In the genomic region with DNA sequence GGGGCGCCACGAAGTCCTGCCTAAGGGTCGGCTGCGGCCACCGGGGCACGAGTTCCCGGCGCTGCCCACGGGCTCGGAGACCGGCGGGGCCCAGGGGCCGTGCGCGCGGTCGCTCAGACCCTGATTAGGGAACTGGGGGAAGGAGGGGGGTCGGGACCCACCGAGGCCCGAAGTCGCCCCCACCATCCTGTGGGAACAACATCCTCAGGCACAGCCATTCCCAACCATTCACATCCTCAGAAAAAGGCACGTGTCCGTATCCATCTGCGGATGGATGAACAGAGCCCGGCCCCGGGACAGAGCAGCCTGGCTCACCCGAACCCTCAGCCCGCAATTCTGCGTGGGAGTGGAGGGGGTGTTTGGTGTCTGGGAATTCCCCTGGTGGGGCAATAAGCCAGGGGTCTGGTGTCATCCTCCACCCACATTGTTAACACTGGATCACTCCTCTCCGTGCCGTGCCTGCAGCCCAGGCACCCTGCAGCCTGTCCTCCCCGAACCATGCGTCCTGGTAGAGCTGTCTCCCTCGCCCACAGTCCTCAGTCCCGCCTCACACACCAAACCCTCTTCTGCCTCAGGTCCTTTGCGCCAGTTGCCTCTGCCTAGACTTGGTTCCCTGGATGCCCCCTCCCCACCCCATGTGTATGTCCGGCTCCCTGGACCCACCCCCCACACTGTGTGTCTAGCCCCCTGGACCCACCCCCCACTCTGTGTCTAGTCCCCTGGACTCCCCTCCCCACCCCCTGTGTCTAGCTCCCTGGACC, we compare ENCODE assay signal across 8 cellular contexts. TPM values are rescaled to one million over a fixed set of nuclear protein-coding genes. Genes with fewer than 3 reads are reported as not detected.
DNase-seq lines count a peak whose midpoint lies in the region; ATAC-seq and TF ChIP-seq lines count a peak whose summit lies in the region.

No MANE protein-coding gene starts in this region.

- H3K36me3 ChIP-seq in prostate gland, result no peaks in the 10 kb centered on the region

- no peaks in the 10 kb centered on the region for H3K9me3 ChIP-seq in prostate gland

- H3K27ac ChIP-seq in RWPE1, result peak overlapping the region; percentile 99
- H3K27ac ChIP-seq in prostate gland, result peak overlapping the region; percentile 57 to 74

- TF ChIP-seq POLR2A in prostate gland (IDR thresholded peaks at IDR 0.05), result no peak

- H3K4me3 ChIP-seq in prostate gland, result peak overlapping the region; percentile 69 to 91

- CTCF ChIA-PET in RWPE1 (lab: Yijun Ruan, JAX), result interaction anchor here (0.6 kb wide), 2 partner anchors 29 to 59 kb away, joined by 3 to 4 read pairs; no protein-coding TSS in a partner anchor

- TF ChIP-seq CTCF in RWPE1 (conservative IDR thresholded peaks at IDR 0.05; ENCODE audit: low read depth) (no peak), prostate gland (IDR thresholded peaks at IDR 0.05) (no peak)

- no peaks in the 10 kb centered on the region for H3K27me3 ChIP-seq in prostate gland (replicated peaks; ENCODE audit: insufficient read depth)

- no peak for DNase-seq in activated CD4-positive, CD25-positive, alpha-beta regulatory T cell (lab: John Stamatoyannopoulos, UW)
- DNase-seq in RWPE1 (ENCODE audit: low spot score) (peak; percentile 79), amygdala (lab: John Stamatoyannopoulos, UW) (peak in 33 of 56 donors; percentile 16 to 67 (median 38)), left ventricle myocardium superior (no peak), prostate gland (ENCODE audit: low spot score) (no peak)

- H3K4me1 ChIP-seq in prostate gland (replicated peaks), result peaks cover 9% of the 10 kb centered on the region

- POLR2A ChIA-PET in RWPE1 (lab: Yijun Ruan, JAX; ENCODE audit: low non-redundant PET), result no interaction called here

- WGBS in prostate gland, result 7% methylated on average over 32 of the region's 37 CpGs

- intact Hi-C loops in left ventricle myocardium superior (cut with micrococcal nuclease) (no loop called here), prostate gland (cut with DNase I) (no loop called here)

- ATAC-seq in activated CD4-positive, CD25-positive, alpha-beta regulatory T cell treated with anti-CD3 and anti-CD28 coated beads, Interleukin-2, amount 50 U/mL, for 24 hours, result peak; percentile 32 to 48
- peak; percentile 4 for ATAC-seq in HG03520 (IDR thresholded peaks at IDR 0.05; ENCODE audit: unreplicated experiment)
- peak; percentile 38 for ATAC-seq in left ventricle myocardium superior
- ATAC-seq in HG02970 (IDR thresholded peaks at IDR 0.05; ENCODE audit: low FRiP score, unreplicated experiment), result no peak

RNA-seq across cellular contexts. Expression of a gene that starts 0.8 kb away (rescaled TPM):
- total RNA-seq in left ventricle myocardium superior (8.1 TPM), prostate gland (10 to 100 TPM; 57.6 to 62.8 TPM)

RNA-seq across cellular contexts. Expression of a gene that starts 15.4 kb away (rescaled TPM):
- total RNA-seq in left ventricle myocardium superior (7.8 TPM), prostate gland (10 to 100 TPM in 1 of 2 donors, 1 to 10 TPM in 1; 5.0 to 69.2 TPM)

Comparison
In these comparisons a context has a peak if more than half of its experiments do, and no peak if none do; other contexts are left out.
1. DNase-seq: peak in RWPE1 (single experiment) and amygdala (33 of 56); none in activated CD4-positive, CD25-positive, alpha-beta regulatory T cell (0 of 4), left ventricle myocardium superior (single experiment) and prostate gland (single experiment).